Comparison of ENCODE assay signal across 12 cellular contexts in genomic region chr2:158936978-158937377, GRCh38. TPM values are rescaled to one million over a fixed set of nuclear protein-coding genes. Genes with fewer than 3 reads are reported as not detected.
DNase-seq lines count a peak whose midpoint lies in the region; ATAC-seq and TF ChIP-seq lines count a peak whose summit lies in the region.
"Had no signal": no experiment of that assay in that cellular context is flagged by ENCODE, and none has a peak within 500 bp of the region (broad histone marks: within the 10 kb centered on the region; RNA-seq: fewer than 3 reads in every experiment).

No MANE protein-coding gene starts in this region.

- H3K27ac Mint-ChIP-seq in activated T-cell treated with anti-CD3 and anti-CD28 coated beads, Interleukin-2, amount 50 U/mL, for 24 hours = no peak overlapping the region
- no peak overlapping the region for H3K27ac Mint-ChIP-seq in T-helper 17 cell
- H3K27ac Mint-ChIP-seq: T-cell had no signal

- peaks cover 0 to 5% (median 0%) of the 10 kb centered on the region in 3 donors for H3K4me1 ChIP-seq in esophagus squamous epithelium
- H3K4me1 ChIP-seq in mucosa of descending colon (ENCODE audit: low read depth) = no peaks in the 10 kb centered on the region

- no peak for TF ChIP-seq CTCF in esophagus squamous epithelium (IDR thresholded peaks at IDR 0.05)
- no peak for TF ChIP-seq CTCF in mucosa of descending colon (IDR thresholded peaks at IDR 0.05)

- H3K27me3 Mint-ChIP-seq in activated T-cell treated with anti-CD3 and anti-CD28 coated beads, Interleukin-2, amount 50 U/mL, for 24 hours = peaks cover 3% of the 10 kb centered on the region
- peaks cover 7% of the 10 kb centered on the region for H3K27me3 Mint-ChIP-seq in T-helper 17 cell

- TF ChIP-seq POLR2A in esophagus squamous epithelium (IDR thresholded peaks at IDR 0.05) = no peak

- ATAC-seq in mucosa of descending colon = peak; percentile 54
- no peak for ATAC-seq in T-helper 17 cell
- ATAC-seq in GM18520 (IDR thresholded peaks at IDR 0.05; ENCODE audit: unreplicated experiment) = no peak
- ATAC-seq: HCT116, T-cell had no signal

- H3K4me3 Mint-ChIP-seq in activated T-cell treated with anti-CD3 and anti-CD28 coated beads, Interleukin-2, amount 50 U/mL, for 24 hours = no peak overlapping the region
- no peak overlapping the region for H3K4me3 Mint-ChIP-seq in T-helper 17 cell
- H3K4me3 Mint-ChIP-seq: T-cell had no signal

- peak overlapping the region in 3 of 4 donors; percentile 14 to 45 (median 45) for H3K27ac ChIP-seq in esophagus squamous epithelium

- H3K36me3 Mint-ChIP-seq in activated T-cell treated with anti-CD3 and anti-CD28 coated beads, Interleukin-2, amount 50 U/mL, for 24 hours (ENCODE audit: low read depth) = no peaks in the 10 kb centered on the region
- no peaks in the 10 kb centered on the region for H3K36me3 Mint-ChIP-seq in T-helper 17 cell (ENCODE audit: low read depth)
- H3K36me3 Mint-ChIP-seq: T-cell had no signal

- DNase-seq in AG20443 (ENCODE audit: low spot score) = peak; percentile 83
- DNase-seq in NCI-H446 treated with DMSO at 0.1 percent for 48 hours (lab: John Stamatoyannopoulos, UW) = peak; percentile 23
- DNase-seq in esophagus squamous epithelium (lab: John Stamatoyannopoulos, UW) = no peak
- no peak for DNase-seq in mucosa of descending colon
- DNase-seq in activated T-cell treated with anti-CD3 and anti-CD28 coated beads, Interleukin-2, amount 50 U/mL, for 24 hours = no peak
- DNase-seq in T-helper 17 cell = no peak
- no peak for DNase-seq in LoVo (ENCODE audit: low spot score)
- DNase-seq: COR-L47, NCI-H2171, T-cell had no signal

- intact Hi-C loops in esophagus squamous epithelium (cut with DNase I) = no loop called here
- intact Hi-C loops in mucosa of descending colon (cut with DNase I, micrococcal nuclease) = no loop called here

- H3K36me3 ChIP-seq in esophagus squamous epithelium = no peaks in the 10 kb centered on the region
- no peaks in the 10 kb centered on the region for H3K36me3 ChIP-seq in mucosa of descending colon (ENCODE audit: low read depth)

- no peaks in the 10 kb centered on the region for H3K27me3 ChIP-seq in esophagus squamous epithelium

- H3K9me3 ChIP-seq in esophagus squamous epithelium (no peaks in the 10 kb centered on the region), mucosa of descending colon (no peaks in the 10 kb centered on the region), T-helper 17 cell (ENCODE audit: control insufficient read depth, low read length, poor library complexity, severe bottlenecking) (no peaks in the 10 kb centered on the region)

- H3K4me3 ChIP-seq in esophagus squamous epithelium = no peak overlapping the region
- no peak overlapping the region for H3K4me3 ChIP-seq in mucosa of descending colon

- 50 to 54% methylated on average over 2 of the region's 2 CpGs for WGBS in esophagus squamous epithelium, 2 donors

- no peaks in the 10 kb centered on the region for H3K9me3 Mint-ChIP-seq in activated T-cell treated with anti-CD3 and anti-CD28 coated beads, Interleukin-2, amount 50 U/mL, for 24 hours
- H3K9me3 Mint-ChIP-seq: T-cell had no signal

- H3K4me1 Mint-ChIP-seq in activated T-cell treated with anti-CD3 and anti-CD28 coated beads, Interleukin-2, amount 50 U/mL, for 24 hours (ENCODE audit: low read depth) = no peaks in the 10 kb centered on the region
- H3K4me1 Mint-ChIP-seq in T-helper 17 cell = peaks cover 3% of the 10 kb centered on the region
- H3K4me1 Mint-ChIP-seq: T-cell had no signal

RNA-seq across cellular contexts. Expression of gene TANC1, which starts 31.5 kb away (rescaled TPM):
- total RNA-seq in esophagus squamous epithelium (10 to 100 TPM; 29.4 to 54.5 (median 42.2) TPM), mucosa of descending colon (10 to 100 TPM; 30.7 to 55.5 (median 41.0) TPM), T-helper 17 cell (1 to 10 TPM; 1.4 to 2.6 TPM)

Comparison
In these comparisons a context has a peak if more than half of its experiments do, and no peak if none do; other contexts are left out.
1. DNase-seq: peak in AG20443 (single experiment) and NCI-H446 treated with DMSO at 0.1 percent for 48 hours (single experiment); none in esophagus squamous epithelium (single experiment), mucosa of descending colon (0 of 3), activated T-cell treated with anti-CD3 and anti-CD28 coated beads, Interleukin-2, amount 50 U/mL, for 24 hours (single experiment), T-helper 17 cell (0 of 3) and LoVo (single experiment).
2. RNA of gene TANC1, which starts 31.5 kb away (total RNA-seq): 29.4 to 54.5 TPM in esophagus squamous epithelium and 30.7 to 55.5 TPM in mucosa of descending colon; 1.4 to 2.6 TPM in T-helper 17 cell; every median in the first group is over 4 times any median in the second.